In the genomic region with DNA sequence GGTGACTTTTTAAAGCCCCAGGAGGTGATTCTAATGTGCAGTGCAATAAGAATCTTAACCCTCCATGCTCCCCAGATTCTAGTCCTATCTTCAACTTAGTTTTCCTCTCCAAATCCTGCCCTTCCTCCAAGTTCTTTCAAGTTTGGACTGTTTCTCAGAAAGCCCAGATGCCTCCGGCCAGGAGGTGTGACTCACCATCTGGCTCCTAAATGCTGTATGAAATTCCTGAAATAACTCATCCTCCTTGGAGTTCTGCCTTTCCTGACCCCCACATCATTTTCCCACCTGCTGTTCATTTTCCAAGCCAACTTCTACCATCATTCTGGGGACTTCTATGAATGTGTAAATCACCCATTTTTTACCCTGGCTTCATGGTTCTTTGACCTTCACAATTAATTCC, we compare ENCODE assay signal across 18 cellular contexts.
DNase-seq lines count a peak whose midpoint lies in the region; ATAC-seq and TF ChIP-seq lines count a peak whose summit lies in the region.
"Had no signal": no experiment of that assay in that cellular context is flagged by ENCODE, and none has a peak within 500 bp of the region (broad histone marks: within the 10 kb centered on the region; RNA-seq: fewer than 3 reads in every experiment).

No MANE protein-coding gene starts in this region.

- H3K27me3 Mint-ChIP-seq in chondrocyte (ENCODE audit: low read depth): no peaks in the 10 kb centered on the region
- H3K27me3 Mint-ChIP-seq: stimulated activated naive CD8-positive, alpha-beta T cell treated with anti-CD3 and anti-CD28 coated beads, Interleukin-15, amount 100 ng/mL, for 72 hours had no signal

- TF ChIP-seq CTCF in chondrocyte (IDR thresholded peaks at IDR 0.05) (no peak), GM10266 (IDR thresholded peaks at IDR 0.05; ENCODE audit: control insufficient read depth, insufficient read depth, low read depth, missing control alignments) (no peak), sigmoid colon (IDR thresholded peaks at IDR 0.05) (no peak)

- H3K36me3 ChIP-seq in sigmoid colon: no peaks in the 10 kb centered on the region
- H3K36me3 ChIP-seq: esophagus muscularis mucosa had no signal

- no peak for TF ChIP-seq EP300 in sigmoid colon (IDR thresholded peaks at IDR 0.05)

- no peak for TF ChIP-seq POLR2A in sigmoid colon (IDR thresholded peaks at IDR 0.05)

- peak overlapping the region; percentile 42 for H3K27ac Mint-ChIP-seq in chondrocyte (ENCODE audit: unreplicated experiment)
- H3K27ac Mint-ChIP-seq: stimulated activated naive CD8-positive, alpha-beta T cell treated with anti-CD3 and anti-CD28 coated beads, Interleukin-15, amount 100 ng/mL, for 72 hours had no signal

- H3K4me3 ChIP-seq in sigmoid colon: no peak overlapping the region
- H3K4me3 ChIP-seq: coronary artery, esophagus muscularis mucosa, smooth muscle cell had no signal

- H3K4me3 Mint-ChIP-seq in chondrocyte (ENCODE audit: unreplicated experiment): no peak overlapping the region
- H3K4me3 Mint-ChIP-seq: stimulated activated naive CD8-positive, alpha-beta T cell treated with anti-CD3 and anti-CD28 coated beads, Interleukin-15, amount 100 ng/mL, for 72 hours had no signal

- H3K4me1 Mint-ChIP-seq in chondrocyte (ENCODE audit: low read depth): peaks cover 20% of the 10 kb centered on the region
- H3K4me1 Mint-ChIP-seq: stimulated activated naive CD8-positive, alpha-beta T cell treated with anti-CD3 and anti-CD28 coated beads, Interleukin-15, amount 100 ng/mL, for 72 hours had no signal

- H3K36me3 Mint-ChIP-seq in chondrocyte (ENCODE audit: low read depth): no peaks in the 10 kb centered on the region

- intact Hi-C loops in sigmoid colon (cut with DNase I): no loop called here

- H3K9me3 ChIP-seq in sigmoid colon: no peaks in the 10 kb centered on the region
- H3K9me3 ChIP-seq: esophagus muscularis mucosa had no signal

- H3K27ac ChIP-seq in sigmoid colon: no peak overlapping the region
- H3K27ac ChIP-seq: coronary artery, esophagus muscularis mucosa had no signal

- peak; percentile 8 for DNase-seq in AG08396 (ENCODE audit: low spot score)
- peak; percentile 52 for DNase-seq in NCI-H446 treated with DMSO at 0.1 percent for 48 hours (lab: John Stamatoyannopoulos, UW)
- no peak for DNase-seq in chondrocyte (ENCODE audit: low spot score)
- peak; percentile 35 for DNase-seq in iris pigment epithelial cell (ENCODE audit: low read depth)
- no peak for DNase-seq in GM10266 (ENCODE audit: extremely low spot score)
- no peak for DNase-seq in sigmoid colon
- DNase-seq in stimulated activated naive CD4-positive, alpha-beta T cell (lab: John Stamatoyannopoulos, UW): no peak
- DNase-seq: activated T-cell treated with anti-CD3 and anti-CD28 coated beads, Interleukin-2, amount 50 U/mL, for 1 hour; NCI-H1694; NCI-H526 treated with DMSO at 0.1 percent for 48 hours; nucleus accumbens; RPMI8226; stimulated activated naive CD8-positive, alpha-beta T cell treated with anti-CD3 and anti-CD28 coated beads, Interleukin-15, amount 100 ng/mL, for 72 hours; T-helper 2 cell had no signal

- no peaks in the 10 kb centered on the region for H3K27me3 ChIP-seq in sigmoid colon
- H3K27me3 ChIP-seq: esophagus muscularis mucosa had no signal

- ATAC-seq in GM19463 (IDR thresholded peaks at IDR 0.05; ENCODE audit: unreplicated experiment): no peak
- ATAC-seq: stimulated activated naive CD8-positive, alpha-beta T cell treated with anti-CD3 and anti-CD28 coated beads, Interleukin-15, amount 100 ng/mL, for 72 hours had no signal

- no peaks in the 10 kb centered on the region for H3K9me3 Mint-ChIP-seq in chondrocyte (ENCODE audit: low read depth)

- H3K4me1 ChIP-seq in sigmoid colon: no peaks in the 10 kb centered on the region
- H3K4me1 ChIP-seq: esophagus muscularis mucosa had no signal

- 81% methylated on average over 1 of the region's 1 CpG for WGBS in sigmoid colon, 2 donors

Comparison
In these comparisons a context has a peak if more than half of its experiments do, and no peak if none do; other contexts are left out.
1. DNase-seq: peak in AG08396 (single experiment), NCI-H446 treated with DMSO at 0.1 percent for 48 hours (single experiment) and iris pigment epithelial cell (single experiment); none in chondrocyte (single experiment), GM10266 (single experiment), sigmoid colon (single experiment) and stimulated activated naive CD4-positive, alpha-beta T cell (0 of 6).